In genomic region chr2:86249843-86250402, GRCh38 we compare ENCODE assay signal across 9 cellular contexts. TPM values are rescaled to one million over a fixed set of nuclear protein-coding genes. Genes with fewer than 3 reads are reported as not detected.
DNase-seq lines count a peak whose midpoint lies in the region; ATAC-seq and TF ChIP-seq lines count a peak whose summit lies in the region.
"Had no signal": no experiment of that assay in that cellular context is flagged by ENCODE, and none has a peak within 500 bp of the region (broad histone marks: within the 10 kb centered on the region; RNA-seq: fewer than 3 reads in every experiment).

No MANE protein-coding gene starts in this region.

- H3K27me3 ChIP-seq in DOHH2 (ENCODE audit: control insufficient read depth, low read length) (peaks cover 11% of the 10 kb centered on the region), A673 (replicated peaks; ENCODE audit: insufficient read depth, low read depth, low read length, poor library complexity) (no peaks in the 10 kb centered on the region), spleen (replicated peaks in 1 of 7) (peaks cover 0 to 3% (median 0%) of the 10 kb centered on the region in 7 donors)
- H3K27me3 ChIP-seq: adrenal gland had no signal

- H3K27me3 Mint-ChIP-seq in WTC11 (ENCODE audit: low read depth), result no peaks in the 10 kb centered on the region

- H3K27ac Mint-ChIP-seq in WTC11, result no peak overlapping the region

- peak; percentile 97 for DNase-seq in NCI-H1694 treated with DMSO at 0.1 percent for 48 hours (lab: John Stamatoyannopoulos, UW)
- peak; percentile 23 for DNase-seq in fibroblast of villous mesenchyme (ENCODE audit: low read depth)
- no peak for DNase-seq in DMS153 treated with DMSO at 0.1 percent for 48 hours (lab: John Stamatoyannopoulos, UW; ENCODE audit: unreplicated experiment)
- no peak for DNase-seq in WTC11 (ENCODE audit: low spot score)
- no peak for DNase-seq in A673 (ENCODE audit: low spot score)
- DNase-seq in spleen, result no peak

- H3K4me3 Mint-ChIP-seq in WTC11, result no peak overlapping the region

- H3K9me2 ChIP-seq in DOHH2 (replicated peaks; ENCODE audit: control insufficient read depth, low read length), result no peaks in the 10 kb centered on the region

- TF ChIP-seq CTCF in DOHH2 (IDR thresholded peaks at IDR 0.05; ENCODE audit: low read depth, low read length, poor library complexity, severe bottlenecking) (peak; percentile 66), fibroblast of villous mesenchyme (IDR thresholded peaks at IDR 0.05; ENCODE audit: insufficient read depth, low read depth, low read length) (peak; percentile 9), WTC11 (IDR thresholded peaks at IDR 0.05) (no peak), A673 (conservative IDR thresholded peaks at IDR 0.05; ENCODE audit: low read depth, low read length) (no peak), spleen (IDR thresholded peaks at IDR 0.05 in 8 of 11, conservative IDR thresholded peaks at IDR 0.05 in 3 of 11) (no peak)

- peaks cover 26% of the 10 kb centered on the region for H3K4me1 Mint-ChIP-seq in WTC11

- H3K36me3 ChIP-seq in DOHH2 (ENCODE audit: control insufficient read depth, low read length) (no peaks in the 10 kb centered on the region), A673 (ENCODE audit: insufficient read depth, low read length, poor library complexity, severe bottlenecking) (no peaks in the 10 kb centered on the region), spleen (no peaks in the 10 kb centered on the region)
- H3K36me3 ChIP-seq: adrenal gland had no signal

- peak overlapping the region; percentile 37 for H3K27ac ChIP-seq in DOHH2 (ENCODE audit: low read depth, low read length)
- no peak overlapping the region for H3K27ac ChIP-seq in A673 (ENCODE audit: low read depth, low read length, poor library complexity, severe bottlenecking)
- H3K27ac ChIP-seq in spleen, result no peak overlapping the region

- no peaks in the 10 kb centered on the region for H3K9me3 Mint-ChIP-seq in WTC11

- H3K4me2 ChIP-seq in DOHH2 (ENCODE audit: low read length), result peak overlapping the region; percentile 56

- no peaks in the 10 kb centered on the region for H4K20me1 ChIP-seq in DOHH2 (ENCODE audit: control insufficient read depth, insufficient read depth, low read depth, low read length)

- BruUV-seq in A673 (replicated peaks; lab: Mats Ljungman, UMichigan), result no TSS peak

- CTCF ChIA-PET in WTC11 (lab: Charles Lee), result no interaction called here
- CTCF ChIA-PET in A673 (lab: Charles Lee), result no interaction called here

- H3K79me2 ChIP-seq in DOHH2 (ENCODE audit: control insufficient read depth, low read length), result no peaks in the 10 kb centered on the region

- peaks cover 3% of the 10 kb centered on the region; the same call in 1 of the 2 replicates for H3F3A ChIP-seq in DOHH2 (ENCODE audit: control insufficient read depth, insufficient read depth)

- POLR2A ChIA-PET in WTC11 (lab: Charles Lee), result no interaction called here
- POLR2A ChIA-PET in A673 (lab: Charles Lee; ENCODE audit: low non-redundant PET), result no interaction called here

- no peak for TF ChIP-seq POLR2A in spleen (IDR thresholded peaks at IDR 0.05)

- 77 to 83% (median 81%) methylated on average over 10 of the region's 10 CpGs for WGBS in spleen, 5 donors

- peak; percentile 87 for ATAC-seq in GM19438 (IDR thresholded peaks at IDR 0.05; ENCODE audit: low read depth, unreplicated experiment)
- no peak for ATAC-seq in WTC11

- H3K36me3 Mint-ChIP-seq in WTC11, result no peaks in the 10 kb centered on the region

- H3K9me3 ChIP-seq in DOHH2 (ENCODE audit: control insufficient read depth, insufficient read depth, low read length) (no peaks in the 10 kb centered on the region), A673 (ENCODE audit: low read depth, low read length, poor library complexity, severe bottlenecking) (no peaks in the 10 kb centered on the region), spleen (no peaks in the 10 kb centered on the region)
- H3K9me3 ChIP-seq: adrenal gland had no signal

- intact Hi-C loops in A673 (cut with micrococcal nuclease; ENCODE audit: unreplicated experiment) (no loop called here), spleen (cut with DNase I; ENCODE audit: low total_unique reads) (no loop called here)

- peak overlapping the region; percentile 19 for H3K4me3 ChIP-seq in DOHH2 (ENCODE audit: low read length)
- H3K4me3 ChIP-seq in fibroblast of villous mesenchyme (ENCODE audit: low read depth, low read length), result no peak overlapping the region
- H3K4me3 ChIP-seq in A673 (ENCODE audit: low read depth, low read length, poor library complexity, severe bottlenecking), result no peak overlapping the region
- H3K4me3 ChIP-seq in spleen, result no peak overlapping the region
- H3K4me3 ChIP-seq: adrenal gland had no signal

- H3K4me1 ChIP-seq in DOHH2 (ENCODE audit: control insufficient read depth, low read length), result peaks cover 17% of the 10 kb centered on the region
- H3K4me1 ChIP-seq in A673 (ENCODE audit: insufficient read depth, low read length, poor library complexity, severe bottlenecking), result no peaks in the 10 kb centered on the region
- no peaks in the 10 kb centered on the region for H3K4me1 ChIP-seq in spleen
- H3K4me1 ChIP-seq: adrenal gland had no signal

TF ChIP-seq in WTC11, 78 proteins besides CTCF, POLR2A, EP300 and RAD21 (continues in another document):
- TF ChIP-seq GRHL2 (CRISPR knock-in tag; IDR thresholded peaks at IDR 0.05; ENCODE audit: insufficient replicate concordance, severe bottlenecking), result no peak
- no peak for TF ChIP-seq MYBL2 (CRISPR knock-in tag; IDR thresholded peaks at IDR 0.05)
- TF ChIP-seq AR (CRISPR knock-in tag; IDR thresholded peaks at IDR 0.05), result no peak
- no peak for TF ChIP-seq MAX (CRISPR knock-in tag; IDR thresholded peaks at IDR 0.05)
- TF ChIP-seq ZNF281 (CRISPR knock-in tag; IDR thresholded peaks at IDR 0.05), result no peak
- TF ChIP-seq ETV6 (CRISPR knock-in tag; IDR thresholded peaks at IDR 0.05), result no peak
- no peak for TF ChIP-seq FOXP1 (CRISPR knock-in tag; IDR thresholded peaks at IDR 0.05; ENCODE audit: borderline replicate concordance)
- no peak for TF ChIP-seq ZMAT4 (CRISPR knock-in tag; IDR thresholded peaks at IDR 0.05)
- no peak for TF ChIP-seq GABPB1 (CRISPR knock-in tag; IDR thresholded peaks at IDR 0.05)
- no peak for TF ChIP-seq NR1H2 (CRISPR knock-in tag; IDR thresholded peaks at IDR 0.05)

RNA-seq across cellular contexts. Expression of gene MRPL35, which starts 50.7 kb away (rescaled TPM):
- total RNA-seq in fibroblast of villous mesenchyme, result 51.4 and 54.4 TPM in 2 replicates
- 32.9 to 40.8 TPM (median 35.9 TPM) in 3 replicates for total RNA-seq in WTC11 (2021)
- 81.9 and 97.7 TPM in 2 replicates for total RNA-seq in A673 (2021)
- total RNA-seq in spleen, result 10 to 100 TPM; 16.4 to 42.5 (median 23.6) TPM
- 10 to 100 TPM; 24.5 to 36.6 (median 34.5) TPM for polyA plus RNA-seq in spleen

RNA-seq across cellular contexts. Expression of gene IMMT, which starts 54.7 kb away (rescaled TPM):
- total RNA-seq in fibroblast of villous mesenchyme, result 66.0 and 67.8 TPM in 2 replicates
- 102 to 104 TPM (median 104 TPM) in 3 replicates for total RNA-seq in WTC11 (2021)
- 172 and 174 TPM in 2 replicates for total RNA-seq in A673 (2021)
- total RNA-seq in spleen, result 10 to 100 TPM; 50.4 to 80.9 (median 72.2) TPM
- 10 to 100 TPM; 30.7 to 43.4 (median 35.1) TPM for polyA plus RNA-seq in spleen

Comparison
In these comparisons a context has a peak if more than half of its experiments do, and no peak if none do; other contexts are left out.
1. CTCF ChIP-seq: peak in DOHH2 (single experiment) and fibroblast of villous mesenchyme (single experiment); none in WTC11 (single experiment), A673 (single experiment) and spleen (0 of 11).
2. DNase-seq: peak in NCI-H1694 treated with DMSO at 0.1 percent for 48 hours (single experiment) and fibroblast of villous mesenchyme (single experiment); none in DMS153 treated with DMSO at 0.1 percent for 48 hours (single experiment), WTC11 (single experiment), A673 (single experiment) and spleen (single experiment).